Comparison of ENCODE assay signal across 17 cellular contexts in genomic region chr16:85141491-85142128, GRCh38. TPM values are rescaled to one million over a fixed set of nuclear protein-coding genes. Genes with fewer than 3 reads are reported as not detected.
DNase-seq lines count a peak whose midpoint lies in the region; ATAC-seq and TF ChIP-seq lines count a peak whose summit lies in the region.
"Had no signal": no experiment of that assay in that cellular context is flagged by ENCODE, and none has a peak within 500 bp of the region (broad histone marks: within the 10 kb centered on the region; RNA-seq: fewer than 3 reads in every experiment).

No MANE protein-coding gene starts in this region.

- H3K14ac ChIP-seq in H9 (ENCODE audit: insufficient read depth, low read length): no peak overlapping the region; the same call in 1 of the 2 replicates

- no peak overlapping the region for H3K56ac ChIP-seq in H9 (ENCODE audit: insufficient read length, low read depth, low read length)

- H3K18ac ChIP-seq in H9 (ENCODE audit: insufficient read length, low read depth, low read length): peak overlapping the region; percentile 46

- H3T11ph ChIP-seq in H9 (ENCODE audit: low read length): no peak overlapping the region

- H2AK5ac ChIP-seq in H9 (ENCODE audit: insufficient read length, low read length): no peak overlapping the region

- TF ChIP-seq CTCF in H9 (conservative IDR thresholded peaks at IDR 0.05): no peak
- no peak for TF ChIP-seq CTCF in fibroblast of the aortic adventitia (IDR thresholded peaks at IDR 0.05; ENCODE audit: insufficient read depth, low read length)
- TF ChIP-seq CTCF in osteoblast (IDR thresholded peaks at IDR 0.05; ENCODE audit: extremely low read depth, low read depth, low read length): no peak

- no peak overlapping the region for H2AFZ ChIP-seq in H9 (ENCODE audit: low read length)
- no peak overlapping the region for H2AFZ ChIP-seq in Karpas-422 (ENCODE audit: low read length)
- no peak overlapping the region for H2AFZ ChIP-seq in osteoblast (ENCODE audit: low read length)

- no peaks in the 10 kb centered on the region; a peak in 1 of 7 replicates for H3K36me3 Mint-ChIP-seq in H9 (ENCODE audit: insufficient read depth in 1 of 3, low read depth in 3 of 3)
- H3K36me3 Mint-ChIP-seq: CD8-positive, alpha-beta memory T cell had no signal

- no peak overlapping the region for H2BK120ac ChIP-seq in H9 (ENCODE audit: low read depth, low read length, poor library complexity, severe bottlenecking)

- H3K4me3 Mint-ChIP-seq in H9: no peak overlapping the region
- H3K4me3 Mint-ChIP-seq: CD8-positive, alpha-beta memory T cell had no signal

- no peaks in the 10 kb centered on the region for H3K9me2 ChIP-seq in Karpas-422 (replicated peaks; ENCODE audit: insufficient read depth, low read length)

- H3K4ac ChIP-seq in H9 (ENCODE audit: low read depth, low read length): no peak overlapping the region

- H3K27me3 ChIP-seq in H9 (ENCODE audit: insufficient read depth, low read length): no peaks in the 10 kb centered on the region
- no peaks in the 10 kb centered on the region for H3K27me3 ChIP-seq in Karpas-422 (ENCODE audit: low read length)
- no peaks in the 10 kb centered on the region for H3K27me3 ChIP-seq in osteoblast (ENCODE audit: insufficient read depth, low read length)

- WGBS in H9 (ENCODE audit: extremely low coverage, insufficient read length, low lambda C conversion rate): no CpG with 5 or more reads among the region's 17 CpGs

- no peak overlapping the region for H3K9ac ChIP-seq in H9 (ENCODE audit: extremely low read depth, insufficient read length, low read length)
- H3K9ac ChIP-seq in Karpas-422 (ENCODE audit: low read length): no peak overlapping the region

- H4K20me1 ChIP-seq in H9 (ENCODE audit: control insufficient read depth, insufficient read depth, insufficient read length) (no peaks in the 10 kb centered on the region), Karpas-422 (ENCODE audit: insufficient read depth, low read depth, low read length) (no peaks in the 10 kb centered on the region), osteoblast (ENCODE audit: insufficient read depth, low read length) (no peaks in the 10 kb centered on the region)

- DNase-seq in H9 (no peak), Karpas-422 (peak; percentile 34), fibroblast of the aortic adventitia (ENCODE audit: low read depth) (peak; percentile 34), osteoblast (ENCODE audit: insufficient read length, low spot score, missing footprints) (peak; percentile 26), NCI-H128 (lab: John Stamatoyannopoulos, UW; ENCODE audit: unreplicated experiment) (no peak), NCI-H1092 (lab: John Stamatoyannopoulos, UW) (no peak)
- DNase-seq: C1 segment of cervical spinal cord; CD8-positive, alpha-beta memory T cell; DMS53; NCI-H1105 treated with DMSO at 0.1 percent for 48 hours; NCI-H1694 treated with DMSO at 0.1 percent for 48 hours; NCI-H226; NCI-H526; PC-3; RPMI8226; SIG-M5 had no signal

- H3K27me3 Mint-ChIP-seq in H9 (ENCODE audit: low read depth): peaks cover 19% of the 10 kb centered on the region

- H3K4me2 ChIP-seq in H9 (ENCODE audit: insufficient read depth, insufficient read length, low read length): no peak overlapping the region
- H3K4me2 ChIP-seq in Karpas-422 (ENCODE audit: low read depth, low read length, poor library complexity, severe bottlenecking): no peak overlapping the region
- no peak overlapping the region for H3K4me2 ChIP-seq in osteoblast (ENCODE audit: insufficient read depth, low read length)

- peak overlapping the region in 1 of 3 experiments; percentile 3; a peak in 1 of 7 replicates for H3K27ac Mint-ChIP-seq in H9

- H3K4me3 ChIP-seq in Karpas-422 (ENCODE audit: low read length) (no peak overlapping the region), fibroblast of the aortic adventitia (ENCODE audit: low read depth, low read length) (no peak overlapping the region), osteoblast (ENCODE audit: insufficient read depth, low read length) (no peak overlapping the region)

- no peak overlapping the region for H4K5ac ChIP-seq in H9 (ENCODE audit: insufficient read length, low read depth, low read length)

- H2BK12ac ChIP-seq in H9 (ENCODE audit: insufficient read length, low read depth, low read length): no peak overlapping the region

- H3K4me1 ChIP-seq in H9 (ENCODE audit: insufficient read depth, low read length) (no peaks in the 10 kb centered on the region), Karpas-422 (ENCODE audit: low read length) (no peaks in the 10 kb centered on the region), osteoblast (ENCODE audit: insufficient read depth, low read length) (peaks cover 19% of the 10 kb centered on the region)

- H2BK20ac ChIP-seq in H9 (ENCODE audit: low read depth, low read length, poor library complexity, severe bottlenecking): no peak overlapping the region

- H2BK15ac ChIP-seq in H9 (ENCODE audit: low read depth, low read length): no peak overlapping the region

- H2BK5ac ChIP-seq in H9 (ENCODE audit: insufficient read length, low read length): no peak overlapping the region

- H3K23ac ChIP-seq in H9 (ENCODE audit: insufficient read length, low read depth, low read length): no peak overlapping the region

- H3K4me1 Mint-ChIP-seq in H9: peaks cover 5 to 17% of the 10 kb centered on the region in 2 experiments

- no peaks in the 10 kb centered on the region for H3K79me1 ChIP-seq in H9 (ENCODE audit: insufficient read depth, low read depth, low read length, poor library complexity, severe bottlenecking)

- H4K91ac ChIP-seq in H9 (ENCODE audit: insufficient read length, low read depth, low read length): no peak overlapping the region

- H4K8ac ChIP-seq in H9 (replicated peaks; ENCODE audit: insufficient read length, low read depth, low read length): no peak overlapping the region

- H3K27ac ChIP-seq in H9 (ENCODE audit: insufficient read length, low read depth, low read length) (no peak overlapping the region), Karpas-422 (ENCODE audit: low read length) (no peak overlapping the region), osteoblast (ENCODE audit: low read depth, low read length) (no peak overlapping the region)

- H3K79me2 ChIP-seq in H9 (ENCODE audit: insufficient read depth, low read length): no peaks in the 10 kb centered on the region
- no peaks in the 10 kb centered on the region for H3K79me2 ChIP-seq in Karpas-422 (ENCODE audit: low read length)
- H3K79me2 ChIP-seq in osteoblast (ENCODE audit: insufficient read depth, low read length): no peaks in the 10 kb centered on the region

- H3K36me3 ChIP-seq in Karpas-422 (ENCODE audit: insufficient read depth, low read length) (no peaks in the 10 kb centered on the region), osteoblast (ENCODE audit: insufficient read depth, low read length) (no peaks in the 10 kb centered on the region)

- no peak for ATAC-seq in GM18519 (IDR thresholded peaks at IDR 0.05; ENCODE audit: low FRiP score, unreplicated experiment)
- ATAC-seq: PC-3 had no signal

- H3K9me3 Mint-ChIP-seq in H9: peaks cover 0 to 2% of the 10 kb centered on the region in 2 experiments; a peak in 2 of 5 replicates
- H3K9me3 Mint-ChIP-seq: CD8-positive, alpha-beta memory T cell had no signal

- H3K9me3 ChIP-seq in H9 (ENCODE audit: control insufficient read depth, low read depth, low read length) (no peaks in the 10 kb centered on the region), Karpas-422 (ENCODE audit: low read length) (no peaks in the 10 kb centered on the region), osteoblast (ENCODE audit: low read depth, low read length) (no peaks in the 10 kb centered on the region)

- H3K23me2 ChIP-seq in H9 (ENCODE audit: insufficient read length, low read depth, low read length, poor library complexity, severe bottlenecking): no peaks in the 10 kb centered on the region

RNA-seq across cellular contexts. Expression of gene CIBAR2, which starts 29.3 kb away (rescaled TPM):
- total RNA-seq in H9 (2021) (not detected in 2 replicates), fibroblast of the aortic adventitia (ENCODE audit: low replicate concordance) (not detected in 2 replicates), osteoblast (under 0.01 TPM in 1 of 2 replicates, not detected in the other)
- total RNA-seq in Karpas-422 (2014; rRNA removed; shearing (Covaris generic); ENCODE audit: low replicate concordance): not detected in 2 replicates
- total RNA-seq: CD8-positive, alpha-beta memory T cell; PC-3 had no signal

Comparison
In these comparisons a context has a peak if more than half of its experiments do, and no peak if none do; other contexts are left out.
1. DNase-seq: peak in Karpas-422 (single experiment), fibroblast of the aortic adventitia (single experiment) and osteoblast (single experiment); none in H9 (single experiment), NCI-H128 (single experiment) and NCI-H1092 (single experiment).